12 cellular contexts compared by ENCODE assay signal in the genomic region with DNA sequence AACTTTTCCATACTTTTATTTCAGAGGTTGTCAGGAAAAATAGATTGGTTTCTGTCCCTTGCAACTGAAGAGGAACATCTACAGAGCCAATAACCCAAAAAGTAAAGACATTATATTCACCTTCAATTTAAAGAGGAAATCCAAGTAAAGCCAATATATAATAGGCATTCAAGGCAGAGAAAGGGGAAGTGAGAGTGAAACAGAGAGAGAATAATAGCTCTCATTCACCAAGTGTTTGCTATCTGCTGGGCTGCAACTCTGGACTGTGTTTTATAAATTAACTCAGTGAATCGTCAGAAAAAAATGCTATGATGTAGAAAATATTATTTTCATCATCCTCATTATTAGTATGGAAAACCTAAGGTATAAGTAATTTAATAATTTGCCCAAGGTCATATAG.
DNase-seq lines count a peak whose midpoint lies in the region; ATAC-seq and TF ChIP-seq lines count a peak whose summit lies in the region.
"Had no signal": no experiment of that assay in that cellular context is flagged by ENCODE, and none has a peak within 500 bp of the region (broad histone marks: within the 10 kb centered on the region; RNA-seq: fewer than 3 reads in every experiment).

No MANE protein-coding gene starts in this region.

- H3K9me3 ChIP-seq in esophagus squamous epithelium (no peaks in the 10 kb centered on the region), right lobe of liver (no peaks in the 10 kb centered on the region)

- no peaks in the 10 kb centered on the region for H3K36me3 Mint-ChIP-seq in HFFc6 (ENCODE audit: low read depth)

- H3K27ac Mint-ChIP-seq in HFFc6: no peak overlapping the region

- H3K4me1 ChIP-seq in esophagus squamous epithelium (no peaks in the 10 kb centered on the region), right lobe of liver (no peaks in the 10 kb centered on the region)

- no peaks in the 10 kb centered on the region; the same call in 1 of the 2 replicates for H3K27me3 Mint-ChIP-seq in HFFc6 (ENCODE audit: insufficient read depth)

- TF ChIP-seq POLR2A in esophagus squamous epithelium (IDR thresholded peaks at IDR 0.05) (no peak), right lobe of liver (IDR thresholded peaks at IDR 0.05) (no peak)

- WGBS in esophagus squamous epithelium, 2 donors: 13 to 18% methylated on average over 1 of the region's 1 CpG
- 0% methylated on average over 1 of the region's 1 CpG for WGBS in right lobe of liver (ENCODE audit: insufficient coverage, low coverage, low lambda C conversion rate, missing lambda C conversion rate)

- H3K36me3 ChIP-seq in esophagus squamous epithelium (no peaks in the 10 kb centered on the region), right lobe of liver (no peaks in the 10 kb centered on the region)

- no peak overlapping the region for H3K4me3 Mint-ChIP-seq in HFFc6

- intact Hi-C loops in esophagus squamous epithelium (cut with DNase I): no loop called here
- intact Hi-C loops in right lobe of liver (cut with DNase I): no loop called here

- ATAC-seq in GM19397 (IDR thresholded peaks at IDR 0.05; ENCODE audit: unreplicated experiment) (peak; percentile 90), HG02884 (IDR thresholded peaks at IDR 0.05; ENCODE audit: unreplicated experiment) (peak; percentile 98), HG03571 (IDR thresholded peaks at IDR 0.05; ENCODE audit: unreplicated experiment) (peak; percentile 88), right lobe of liver (no peak)

- peaks cover 13% of the 10 kb centered on the region; the same call in 1 of the 2 replicates for H3K9me3 Mint-ChIP-seq in HFFc6

- H3K4me3 ChIP-seq in esophagus squamous epithelium (no peak overlapping the region), right lobe of liver (no peak overlapping the region)
- H3K4me3 ChIP-seq: skin epidermis had no signal

- DNase-seq in GM10266 (ENCODE audit: extremely low spot score): peak; percentile 3
- DNase-seq in HFFc6: no peak
- no peak for DNase-seq in esophagus squamous epithelium (lab: John Stamatoyannopoulos, UW)
- no peak for DNase-seq in SW 1271 (lab: John Stamatoyannopoulos, UW)
- DNase-seq in right lobe of liver: no peak
- DNase-seq: aorta, GF-D8, NCI-H187 treated with DMSO at 0.1 percent for 48 hours had no signal

- no peak overlapping the region for H3K27ac ChIP-seq in esophagus squamous epithelium
- H3K27ac ChIP-seq in right lobe of liver: no peak overlapping the region
- H3K27ac ChIP-seq: skin epidermis had no signal

- H3K27me3 ChIP-seq in esophagus squamous epithelium (no peaks in the 10 kb centered on the region), right lobe of liver (no peaks in the 10 kb centered on the region)

- TF ChIP-seq CTCF in GM10266 (IDR thresholded peaks at IDR 0.05; ENCODE audit: control insufficient read depth, insufficient read depth, low read depth, missing control alignments) (no peak), HFFc6 (IDR thresholded peaks at IDR 0.05) (no peak), esophagus squamous epithelium (IDR thresholded peaks at IDR 0.05) (no peak), right lobe of liver (IDR thresholded peaks at IDR 0.05) (no peak)

- no peaks in the 10 kb centered on the region for H3K4me1 Mint-ChIP-seq in HFFc6 (ENCODE audit: low read depth)

Comparison
In these comparisons a context has a peak if more than half of its experiments do, and no peak if none do; other contexts are left out.
1. ATAC-seq: peak in GM19397 (single experiment), HG02884 (single experiment) and HG03571 (single experiment); none in right lobe of liver (0 of 4).